8 cellular contexts compared by ENCODE assay signal in the genomic region with DNA sequence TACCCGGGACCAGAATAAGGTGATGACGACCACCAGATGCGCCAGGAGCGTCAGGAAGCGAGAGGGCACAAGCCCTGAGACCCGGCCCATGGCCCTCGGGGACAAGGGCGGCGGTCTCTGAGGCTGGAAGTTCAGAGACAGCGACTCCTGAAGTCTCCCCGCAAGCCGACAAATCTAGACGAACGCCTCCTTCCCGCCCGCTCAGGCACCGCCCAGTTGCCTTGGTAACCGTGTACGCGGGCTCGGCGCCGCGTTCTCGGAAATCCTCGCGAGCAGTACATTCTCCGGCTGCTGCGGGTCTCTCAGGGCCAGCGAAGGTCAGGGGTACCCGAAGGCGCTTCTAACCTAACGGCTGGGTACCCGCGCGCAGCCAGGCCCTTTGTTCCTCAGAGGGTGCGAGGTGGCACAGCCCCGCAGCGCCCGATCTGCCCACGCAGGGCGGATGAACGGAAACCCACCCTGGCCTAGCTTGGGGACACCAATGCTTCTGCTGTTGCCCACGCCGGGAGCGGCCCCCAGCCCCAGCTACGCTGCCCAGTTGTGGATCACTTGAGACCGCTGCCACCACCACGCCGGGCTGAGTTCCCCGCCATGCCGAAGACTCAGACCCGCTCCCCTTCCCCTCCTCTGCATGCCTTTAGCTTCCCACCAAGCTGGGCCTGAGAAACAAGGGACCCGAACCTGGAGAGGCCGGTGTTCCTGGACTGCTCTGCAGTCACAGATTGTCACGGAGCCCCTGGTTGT. TPM values are rescaled to one million over a fixed set of nuclear protein-coding genes. Genes with fewer than 3 reads are reported as not detected.
A peak's percentile ranks its signal among the peaks of the same experiment; 100 is the strongest.
DNase-seq lines count a peak whose midpoint lies in the region; ATAC-seq and TF ChIP-seq lines count a peak whose summit lies in the region.

A gene (minus strand): TSS at position 184 of the 744 bp plus-strand sequence. CDS start 94 bp downstream, at position 90.

- no peaks in the 10 kb centered on the region for H3K36me3 ChIP-seq in endocrine pancreas (ENCODE audit: control insufficient read depth, insufficient read depth, low read length)
- no peaks in the 10 kb centered on the region for H3K36me3 ChIP-seq in mesenchymal stem cell (ENCODE audit: control insufficient read depth in 1 of 2, insufficient read depth in 2 of 2, low read depth in 1 of 2, low read length in 2 of 2)

- peak; percentile 60 for TF ChIP-seq POLR2A in GM15510 (IDR thresholded peaks at IDR 0.05; ENCODE audit: borderline replicate concordance, extremely low read depth, insufficient read length)

- H4K8ac ChIP-seq in mesenchymal stem cell (ENCODE audit: low read length), result peak within 1 kb of the TSS; percentile 93

- no peak within 1 kb of the TSS for H2BK5ac ChIP-seq in mesenchymal stem cell (ENCODE audit: low read depth, low read length, poor library complexity, severe bottlenecking)

- H3K23ac ChIP-seq in mesenchymal stem cell (ENCODE audit: low read length in 2 of 2), result peak within 1 kb of the TSS in 1 of 2 experiments; percentile 34

- ATAC-seq in HG03354 (IDR thresholded peaks at IDR 0.05; ENCODE audit: poor library complexity, severe bottlenecking, unreplicated experiment), result peak; percentile 61

- H3K9me3 ChIP-seq in endocrine pancreas (ENCODE audit: control insufficient read depth, low read length) (no peaks in the 10 kb centered on the region), mesenchymal stem cell (ENCODE audit: control insufficient read depth, low read length) (no peaks in the 10 kb centered on the region)

- no peak within 1 kb of the TSS for H3K4me3 ChIP-seq in endocrine pancreas (ENCODE audit: control insufficient read depth, insufficient read depth, low read length)
- H3K4me3 ChIP-seq in mesenchymal stem cell (ENCODE audit: insufficient read depth in 1 of 2, low read depth in 1 of 2, low read length in 2 of 2), result peak within 1 kb of the TSS; percentile 69 to 83

- H3K14ac ChIP-seq in mesenchymal stem cell (ENCODE audit: low read length in 2 of 2), result peak within 1 kb of the TSS in 1 of 2 experiments; percentile 22

- peak within 1 kb of the TSS; percentile 27 for H3K27ac ChIP-seq in mesenchymal stem cell (ENCODE audit: low read length, poor library complexity, severe bottlenecking)

- H3K79me1 ChIP-seq in mesenchymal stem cell (replicated peaks; ENCODE audit: low read length, poor library complexity, severe bottlenecking), result peaks cover 8% of the 10 kb centered on the region

- H3K27me3 ChIP-seq in endocrine pancreas (ENCODE audit: control insufficient read depth, insufficient read depth, low read length), result no peaks in the 10 kb centered on the region
- no peaks in the 10 kb centered on the region for H3K27me3 ChIP-seq in mesenchymal stem cell (ENCODE audit: control insufficient read depth in 1 of 2, insufficient read depth in 1 of 2, low read length in 2 of 2)

- peak; percentile 88 for DNase-seq in NOMO-1 treated with DMSO at 0.1 percent for 48 hours (lab: John Stamatoyannopoulos, UW; ENCODE audit: unreplicated experiment)
- DNase-seq in activated CD8-positive, alpha-beta memory T cell treated with anti-CD3 and anti-CD28 coated beads for 48 hours (ENCODE audit: low read depth in 2 of 3, low spot score in 2 of 3), result peak in 2 of 3 experiments; percentile 69 to 75
- peak; percentile 88 for DNase-seq in mesenchymal stem cell
- peak; percentile 73 for DNase-seq in stimulated activated CD8-positive, alpha-beta memory T cell treated with anti-CD3 and anti-CD28 coated beads, Interleukin-12 subunit alpha, Interleukin-12 subunit beta, amount 100 ng/mL, for 4 hours (ENCODE audit: low read depth)
- DNase-seq in GM19240 (ENCODE audit: insufficient read length, low spot score), result no peak

- H3K4ac ChIP-seq in mesenchymal stem cell (ENCODE audit: low read depth in 1 of 2, low read length in 2 of 2), result peak within 1 kb of the TSS; percentile 75 to 92

- H2BK120ac ChIP-seq in mesenchymal stem cell (ENCODE audit: low read depth, low read length), result peak within 1 kb of the TSS; percentile 42

- H3K18ac ChIP-seq in mesenchymal stem cell (ENCODE audit: low read depth in 1 of 2, low read length in 2 of 2), result peak within 1 kb of the TSS; percentile 59 to 75

- H3K4me1 ChIP-seq in endocrine pancreas (ENCODE audit: control insufficient read depth, insufficient read depth, low read length), result peaks cover 10% of the 10 kb centered on the region
- peaks cover 18% of the 10 kb centered on the region for H3K4me1 ChIP-seq in mesenchymal stem cell (ENCODE audit: control insufficient read depth, insufficient read depth, low read depth, low read length)

- H2BK15ac ChIP-seq in mesenchymal stem cell (ENCODE audit: low read depth, poor library complexity, severe bottlenecking), result peak within 1 kb of the TSS; percentile 55

- peak within 1 kb of the TSS in 1 of 2 experiments; percentile 49 for H2BK12ac ChIP-seq in mesenchymal stem cell (ENCODE audit: low read length in 2 of 2)

- H2AFZ ChIP-seq in mesenchymal stem cell (ENCODE audit: low read depth, low read length), result peak within 1 kb of the TSS; percentile 87

- H4K91ac ChIP-seq in mesenchymal stem cell (ENCODE audit: low read length), result peak within 1 kb of the TSS; percentile 40

- H2AK5ac ChIP-seq in mesenchymal stem cell (ENCODE audit: low read length, severe bottlenecking), result peak within 1 kb of the TSS; percentile 21

- H3K9ac ChIP-seq in endocrine pancreas (ENCODE audit: control insufficient read depth, insufficient read depth, low read length) (peak within 1 kb of the TSS; percentile 90), mesenchymal stem cell (ENCODE audit: low read length) (peak within 1 kb of the TSS; percentile 92)

- H3K4me2 ChIP-seq in mesenchymal stem cell (ENCODE audit: low read length, poor library complexity, severe bottlenecking), result peak within 1 kb of the TSS; percentile 56

- WGBS in mesenchymal stem cell, result 5% methylated on average over 56 of the region's 56 CpGs

RNA-seq across cellular contexts. Expression of the gene that starts here (rescaled TPM):
- 9.0 TPM for polyA plus RNA-seq in mesenchymal stem cell (2013, experiment 1 of 2)
- polyA plus RNA-seq in mesenchymal stem cell (2013, experiment 2 of 2), result 9.7 TPM
